ENCODE assay signal across 22 cellular contexts in the genomic region with DNA sequence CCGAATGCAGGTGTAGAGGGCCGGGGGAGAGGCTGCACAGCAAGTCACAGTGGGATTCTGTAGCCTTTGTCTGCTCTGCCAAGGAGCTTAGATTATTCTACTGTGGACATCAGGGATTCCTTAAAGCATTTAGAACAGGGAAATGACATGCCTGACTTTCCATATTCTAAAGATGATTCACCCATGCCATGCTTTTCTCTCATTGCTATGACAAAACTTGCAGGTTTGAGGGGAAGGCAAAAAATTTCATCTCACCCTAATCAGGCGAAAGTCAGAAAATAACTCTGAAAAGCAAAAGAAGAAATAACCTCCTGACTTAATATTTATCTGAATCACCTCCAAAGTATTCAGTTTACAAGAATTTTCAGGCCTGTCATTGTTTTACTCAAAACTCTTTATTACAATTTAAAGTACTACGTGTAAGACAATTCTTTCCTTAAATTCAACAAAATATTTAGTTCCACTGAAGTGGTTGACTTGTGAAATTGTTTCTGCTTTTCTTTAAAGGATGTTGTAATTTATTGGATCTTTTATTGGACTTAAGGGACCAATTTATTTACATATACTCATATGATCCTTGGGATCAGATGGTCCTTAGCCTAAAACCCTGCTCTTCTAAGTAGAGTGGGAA. TPM values are rescaled to one million over a fixed set of nuclear protein-coding genes. Genes with fewer than 3 reads are reported as not detected.
DNase-seq lines count a peak whose midpoint lies in the region; ATAC-seq, FAIRE-seq and TF ChIP-seq lines count a peak whose summit lies in the region.
"Had no signal": no experiment of that assay in that cellular context is flagged by ENCODE, and none has a peak within 500 bp of the region (broad histone marks: within the 10 kb centered on the region; RNA-seq: fewer than 3 reads in every experiment).

No MANE protein-coding gene starts in this region.

- H3K9me3 ChIP-seq in HEK293 (ENCODE audit: control insufficient read depth, insufficient read depth, low read depth, low read length) (no peaks in the 10 kb centered on the region), astrocyte (ENCODE audit: insufficient read depth, low read depth, low read length) (no peaks in the 10 kb centered on the region)
- H3K9me3 ChIP-seq: pancreas, SJSA1 had no signal

- H3K4me1 Mint-ChIP-seq in astrocyte (ENCODE audit: low read depth, unreplicated experiment) = peaks cover 8% of the 10 kb centered on the region
- H3K4me1 Mint-ChIP-seq: activated T-helper 17 cell treated with anti-CD3 and anti-CD28 coated beads, Interleukin-2, amount 50 U/mL, for 72 hours; stimulated activated naive CD8-positive, alpha-beta T cell treated with anti-CD3 and anti-CD28 coated beads, Interleukin-15, amount 100 ng/mL, for 72 hours had no signal

- no peak overlapping the region for H3K27ac Mint-ChIP-seq in astrocyte (ENCODE audit: unreplicated experiment)
- H3K27ac Mint-ChIP-seq: activated T-helper 17 cell treated with anti-CD3 and anti-CD28 coated beads, Interleukin-2, amount 50 U/mL, for 72 hours; stimulated activated naive CD8-positive, alpha-beta T cell treated with anti-CD3 and anti-CD28 coated beads, Interleukin-15, amount 100 ng/mL, for 72 hours; type B pancreatic cell had no signal

- H3K36me3 ChIP-seq in HEK293 (ENCODE audit: control insufficient read depth in 2 of 2, insufficient read depth in 1 of 2, low read length in 2 of 2) (no peaks in the 10 kb centered on the region), astrocyte (ENCODE audit: insufficient read depth, low read length) (no peaks in the 10 kb centered on the region)
- H3K36me3 ChIP-seq: pancreas, SJSA1 had no signal

- no peak overlapping the region for H3K9ac ChIP-seq in astrocyte (ENCODE audit: low read length)

- DNase-seq in astrocyte (ENCODE audit: low read depth) (peak; percentile 2), foreskin keratinocyte (peak; percentile 49 to 81), pons (ENCODE audit: low spot score) (no peak), T-helper 9 cell (no peak), SW 1271 (lab: John Stamatoyannopoulos, UW) (no peak)
- no peak for DNase-seq in activated CD4-positive, CD25-positive, alpha-beta regulatory T cell treated with anti-CD3 and anti-CD28 coated beads, Interleukin-2, amount 50 U/mL, for 72 hours
- DNase-seq: caudate nucleus; DMS 273 treated with DMSO at 0.1 percent for 48 hours; GOT3; head of caudate nucleus; Kasumi-1; NCI-H146; NCI-H82; pancreas; PC-9; stimulated activated naive CD8-positive, alpha-beta T cell treated with anti-CD3 and anti-CD28 coated beads, Interleukin-15, amount 100 ng/mL, for 72 hours had no signal

- no peaks in the 10 kb centered on the region for H3K36me3 Mint-ChIP-seq in astrocyte (ENCODE audit: low read depth, unreplicated experiment)

- ATAC-seq in foreskin keratinocyte = peak; percentile 28
- ATAC-seq: activated T-helper 17 cell treated with anti-CD3 and anti-CD28 coated beads, Interleukin-2, amount 50 U/mL, for 72 hours; esophagus mucosa; pancreas; stimulated activated naive CD8-positive, alpha-beta T cell treated with anti-CD3 and anti-CD28 coated beads, Interleukin-15, amount 100 ng/mL, for 72 hours had no signal

- H3K27me3 ChIP-seq in astrocyte (ENCODE audit: insufficient read depth, low read length) (no peaks in the 10 kb centered on the region), foreskin keratinocyte (no peaks in the 10 kb centered on the region)
- H3K27me3 ChIP-seq: pancreas had no signal

- H2AFZ ChIP-seq in astrocyte (ENCODE audit: low read depth, low read length) = no peak overlapping the region
- H2AFZ ChIP-seq: PC-9 had no signal

- H3K79me2 ChIP-seq in astrocyte (ENCODE audit: insufficient read depth, low read length) = no peaks in the 10 kb centered on the region

- H3K4me3 Mint-ChIP-seq in astrocyte (ENCODE audit: unreplicated experiment) = no peak overlapping the region
- H3K4me3 Mint-ChIP-seq: activated T-helper 17 cell treated with anti-CD3 and anti-CD28 coated beads, Interleukin-2, amount 50 U/mL, for 72 hours; stimulated activated naive CD8-positive, alpha-beta T cell treated with anti-CD3 and anti-CD28 coated beads, Interleukin-15, amount 100 ng/mL, for 72 hours; type B pancreatic cell had no signal

- no peaks in the 10 kb centered on the region for H3K4me1 ChIP-seq in HEK293 (ENCODE audit: control insufficient read depth, insufficient read depth, low read length)
- no peaks in the 10 kb centered on the region for H3K4me1 ChIP-seq in astrocyte (ENCODE audit: insufficient read depth, low read length)
- H3K4me1 ChIP-seq in foreskin keratinocyte = peaks cover 23% of the 10 kb centered on the region
- H3K4me1 ChIP-seq: pancreas had no signal

- H4K20me1 ChIP-seq in astrocyte (ENCODE audit: insufficient read depth, low read length) = no peaks in the 10 kb centered on the region

- POLR2A ChIA-PET in HEK293 (lab: Yijun Ruan, JAX) = no interaction called here

- CTCF ChIA-PET in HEK293 (lab: Yijun Ruan, JAX) = no interaction called here

- H3K4me2 ChIP-seq in astrocyte (ENCODE audit: low read length) = no peak overlapping the region
- H3K4me2 ChIP-seq: PC-9 had no signal

- H3K27me3 Mint-ChIP-seq in astrocyte (ENCODE audit: low read depth, unreplicated experiment) = peaks cover 15% of the 10 kb centered on the region

- no peak for TF ChIP-seq CTCF in HEK293 (tag by site-specific recombination; IDR thresholded peaks at IDR 0.05)
- TF ChIP-seq CTCF in astrocyte (IDR thresholded peaks at IDR 0.05; ENCODE audit: insufficient read depth, low read depth, low read length) = no peak
- no peak for TF ChIP-seq CTCF in foreskin keratinocyte (conservative IDR thresholded peaks at IDR 0.05)

- H3K27ac ChIP-seq in HEK293 (ENCODE audit: extremely low read depth, low read depth, low read length) (no peak overlapping the region), astrocyte (ENCODE audit: low read depth, low read length) (no peak overlapping the region), foreskin keratinocyte (peak overlapping the region; percentile 4)
- H3K27ac ChIP-seq: pancreas, PC-9, SJSA1 had no signal

- H3K9me3 Mint-ChIP-seq in astrocyte (ENCODE audit: unreplicated experiment) = no peaks in the 10 kb centered on the region
- H3K9me3 Mint-ChIP-seq: activated T-helper 17 cell treated with anti-CD3 and anti-CD28 coated beads, Interleukin-2, amount 50 U/mL, for 72 hours; stimulated activated naive CD8-positive, alpha-beta T cell treated with anti-CD3 and anti-CD28 coated beads, Interleukin-15, amount 100 ng/mL, for 72 hours had no signal

- FAIRE-seq in astrocyte (lab: Jason Lieb, UNC) = peak; percentile 55
- FAIRE-seq: GM12892, pancreas had no signal

- H3K4me3 ChIP-seq in HEK293 (ENCODE audit: low read depth, low read length) = no peak overlapping the region
- no peak overlapping the region for H3K4me3 ChIP-seq in astrocyte (ENCODE audit: insufficient read depth, low read depth, low read length)
- H3K4me3 ChIP-seq: pancreas, PC-9, SJSA1 had no signal

TF ChIP-seq in HEK293, 187 proteins besides CTCF, POLR2A, EP300 and RAD21:
- peak; percentile 76; the same call in 1 of the 2 replicates for TF ChIP-seq ZNF10 (tag by site-specific recombination; IDR thresholded peaks at IDR 0.05)
- TF ChIP-seq, protein P1, sequence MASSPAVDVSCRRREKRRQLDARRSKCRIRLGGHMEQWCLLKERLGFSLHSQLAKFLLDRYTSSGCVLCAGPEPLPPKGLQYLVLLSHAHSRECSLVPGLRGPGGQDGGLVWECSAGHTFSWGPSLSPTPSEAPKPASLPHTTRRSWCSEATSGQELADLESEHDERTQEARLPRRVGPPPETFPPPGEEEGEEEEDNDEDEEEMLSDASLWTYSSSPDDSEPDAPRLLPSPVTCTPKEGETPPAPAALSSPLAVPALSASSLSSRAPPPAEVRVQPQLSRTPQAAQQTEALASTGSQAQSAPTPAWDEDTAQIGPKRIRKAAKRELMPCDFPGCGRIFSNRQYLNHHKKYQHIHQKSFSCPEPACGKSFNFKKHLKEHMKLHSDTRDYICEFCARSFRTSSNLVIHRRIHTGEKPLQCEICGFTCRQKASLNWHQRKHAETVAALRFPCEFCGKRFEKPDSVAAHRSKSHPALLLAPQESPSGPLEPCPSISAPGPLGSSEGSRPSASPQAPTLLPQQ (tag by site-specific recombination; IDR thresholded peaks at IDR 0.05) = no peak

RNA-seq across cellular contexts. Expression of a gene that starts 30.0 kb away (rescaled TPM):
- 4.3 and 5.1 TPM in 2 replicates for total RNA-seq in astrocyte
- 0.99 and 1.2 TPM in 2 replicates for total RNA-seq in foreskin keratinocyte
- 0.66 and 0.72 TPM in 2 replicates for polyA plus RNA-seq in foreskin keratinocyte
- total RNA-seq: PC-9 had no signal

Comparison
In these comparisons a context has a peak if more than half of its experiments do, and no peak if none do; other contexts are left out.
1. DNase-seq: peak in astrocyte (single experiment) and foreskin keratinocyte (2 of 2); none in activated CD4-positive, CD25-positive, alpha-beta regulatory T cell treated with anti-CD3 and anti-CD28 coated beads, Interleukin-2, amount 50 U/mL, for 72 hours (single experiment), pons (single experiment), T-helper 9 cell (single experiment) and SW 1271 (0 of 2).